22 cellular contexts compared by ENCODE assay signal in the genomic region with DNA sequence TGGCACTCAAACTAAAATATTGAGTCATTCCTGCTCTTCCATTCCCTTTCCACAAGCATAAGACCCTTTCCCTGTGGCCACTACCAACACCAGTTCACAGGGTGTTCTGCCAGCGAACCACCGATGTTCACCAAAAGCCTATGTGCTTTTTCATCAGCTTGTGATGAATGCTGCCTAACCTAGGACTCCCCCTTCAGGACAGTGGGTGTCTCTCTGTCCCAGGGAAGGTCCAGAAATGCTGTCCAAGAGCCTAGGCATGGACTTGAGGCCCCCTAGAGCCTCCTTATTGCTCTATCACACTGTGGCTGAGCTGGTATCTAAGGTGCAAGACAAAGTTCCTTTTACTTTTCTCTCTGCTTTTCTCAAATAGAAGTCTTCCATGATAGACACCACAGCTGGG.
DNase-seq lines count a peak whose midpoint lies in the region; ATAC-seq and TF ChIP-seq lines count a peak whose summit lies in the region.
"Had no signal": no experiment of that assay in that cellular context is flagged by ENCODE, and none has a peak within 500 bp of the region (broad histone marks: within the 10 kb centered on the region; RNA-seq: fewer than 3 reads in every experiment).

No MANE protein-coding gene starts in this region.

- H2AFZ ChIP-seq in DND-41 (ENCODE audit: low read depth, low read length) = no peak overlapping the region
- H2AFZ ChIP-seq in H9 (ENCODE audit: low read length) = no peak overlapping the region
- H2AFZ ChIP-seq: GM23248 had no signal

- H3K9me3 ChIP-seq in DND-41 (ENCODE audit: insufficient read depth, low read length, severe bottlenecking) (no peaks in the 10 kb centered on the region), H9 (ENCODE audit: control insufficient read depth, low read depth, low read length) (no peaks in the 10 kb centered on the region)
- H3K9me3 ChIP-seq: thyroid gland had no signal

- H4K8ac ChIP-seq in H9 (replicated peaks; ENCODE audit: insufficient read length, low read depth, low read length) = no peak overlapping the region

- H3K14ac ChIP-seq in H9 (ENCODE audit: insufficient read depth, low read length) = no peak overlapping the region

- WGBS in H9 (ENCODE audit: extremely low coverage, insufficient read length, low lambda C conversion rate) = no CpG with 5 or more reads among the region's 2 CpGs

- no peaks in the 10 kb centered on the region for H3K36me3 Mint-ChIP-seq in H9 (ENCODE audit: insufficient read depth in 1 of 3, low read depth in 3 of 3)
- H3K36me3 Mint-ChIP-seq in naive thymus-derived CD8-positive, alpha-beta T cell = no peaks in the 10 kb centered on the region
- H3K36me3 Mint-ChIP-seq: CD4-positive, alpha-beta memory T cell; naive B cell had no signal

- no peak overlapping the region for H3T11ph ChIP-seq in H9 (ENCODE audit: low read length)

- no peak overlapping the region for H3K4me2 ChIP-seq in DND-41 (ENCODE audit: insufficient read depth, low read length)
- H3K4me2 ChIP-seq in H9 (ENCODE audit: insufficient read depth, insufficient read length, low read length) = no peak overlapping the region

- POLR2A ChIA-PET in naive thymus-derived CD8-positive, alpha-beta T cell (lab: Charles Lee) = no interaction called here

- DNase-seq in DND-41 (no peak), H9 (peak; percentile 56), RKO (ENCODE audit: low spot score) (peak; percentile 15), iPS-NIHi7 (ENCODE audit: extremely low spot score) (peak; percentile 46), T-helper 9 cell (no peak), middle frontal gyrus (ENCODE audit: extremely low spot score, low spot score) (no peak)
- DNase-seq in naive thymus-derived CD8-positive, alpha-beta T cell = no peak
- DNase-seq: activated naive CD4-positive, alpha-beta T cell; activated T-cell treated with anti-CD3 and anti-CD28 coated beads, Interleukin-2, amount 50 U/mL, for 1 hour; amniotic stem cell; CD4-positive, alpha-beta memory T cell; GM23248; left cardiac atrium; mesenchymal stem cell; naive B cell; NCI-H187 treated with DMSO at 0.1 percent for 48 hours; NCI-H2227 treated with DMSO at 0.1 percent for 48 hours; T-helper 2 cell; thyroid gland had no signal

- no peak overlapping the region for H4K5ac ChIP-seq in H9 (ENCODE audit: insufficient read length, low read depth, low read length)

- H3K79me2 ChIP-seq in DND-41 (ENCODE audit: insufficient read depth, low read length) (no peaks in the 10 kb centered on the region), H9 (ENCODE audit: insufficient read depth, low read length) (no peaks in the 10 kb centered on the region)

- no peak overlapping the region for H2BK120ac ChIP-seq in H9 (ENCODE audit: low read depth, low read length, poor library complexity, severe bottlenecking)

- no peaks in the 10 kb centered on the region for H3K27me3 Mint-ChIP-seq in H9 (ENCODE audit: low read depth)
- H3K27me3 Mint-ChIP-seq in naive thymus-derived CD8-positive, alpha-beta T cell = no peaks in the 10 kb centered on the region
- H3K27me3 Mint-ChIP-seq: CD4-positive, alpha-beta memory T cell; naive B cell; stimulated activated naive CD8-positive, alpha-beta T cell treated with anti-CD3 and anti-CD28 coated beads, Interleukin-15, Interleukin-2, amounts not matched to agents 100 ng/mL and 50 ng/mL, for 24 hours had no signal

- H2BK15ac ChIP-seq in H9 (ENCODE audit: low read depth, low read length) = no peak overlapping the region

- no peaks in the 10 kb centered on the region for H3K36me3 ChIP-seq in DND-41 (ENCODE audit: insufficient read depth, low read length)
- H3K36me3 ChIP-seq: right atrium auricular region, thyroid gland had no signal

- H3K56ac ChIP-seq in H9 (ENCODE audit: insufficient read length, low read depth, low read length) = no peak overlapping the region

- no peak overlapping the region for H4K91ac ChIP-seq in H9 (ENCODE audit: insufficient read length, low read depth, low read length)

- ATAC-seq in DND-41 (ENCODE audit: insufficient read depth, low read depth) (no peak), HG03354 (IDR thresholded peaks at IDR 0.05; ENCODE audit: poor library complexity, severe bottlenecking, unreplicated experiment) (no peak)
- ATAC-seq in naive thymus-derived CD8-positive, alpha-beta T cell = no peak
- ATAC-seq: left cardiac atrium had no signal

- no peak overlapping the region for H3K27ac ChIP-seq in DND-41 (ENCODE audit: low read length)
- no peak overlapping the region for H3K27ac ChIP-seq in H9 (ENCODE audit: insufficient read length, low read depth, low read length)
- H3K27ac ChIP-seq: GM23248, right atrium auricular region, thyroid gland had no signal

- no peak overlapping the region for H3K27ac Mint-ChIP-seq in H9
- peak overlapping the region in 1 of 10 donors; percentile 21 for H3K27ac Mint-ChIP-seq in naive thymus-derived CD8-positive, alpha-beta T cell
- H3K27ac Mint-ChIP-seq: CD4-positive, alpha-beta memory T cell; naive B cell; stimulated activated naive CD8-positive, alpha-beta T cell treated with anti-CD3 and anti-CD28 coated beads, Interleukin-15, Interleukin-2, amounts not matched to agents 100 ng/mL and 50 ng/mL, for 24 hours had no signal

- H3K23ac ChIP-seq in H9 (ENCODE audit: insufficient read length, low read depth, low read length) = no peak overlapping the region

- H3K4me3 Mint-ChIP-seq in H9 = no peak overlapping the region
- H3K4me3 Mint-ChIP-seq in naive thymus-derived CD8-positive, alpha-beta T cell = no peak overlapping the region
- H3K4me3 Mint-ChIP-seq: CD4-positive, alpha-beta memory T cell; naive B cell; stimulated activated naive CD8-positive, alpha-beta T cell treated with anti-CD3 and anti-CD28 coated beads, Interleukin-15, Interleukin-2, amounts not matched to agents 100 ng/mL and 50 ng/mL, for 24 hours had no signal

- H3K27me3 ChIP-seq in DND-41 (ENCODE audit: insufficient read depth, low read length, poor library complexity) = no peaks in the 10 kb centered on the region
- H3K27me3 ChIP-seq in H9 (ENCODE audit: insufficient read depth, low read length) = no peaks in the 10 kb centered on the region
- H3K27me3 ChIP-seq: right atrium auricular region, thyroid gland had no signal

- H3K4me3 ChIP-seq in DND-41 (ENCODE audit: low read depth in 1 of 2, low read length in 2 of 2) = no peak overlapping the region
- H3K4me3 ChIP-seq: GM23248, right atrium auricular region, thyroid gland had no signal

- H3K9me3 Mint-ChIP-seq in H9 = peaks cover 3 to 6% of the 10 kb centered on the region in 2 experiments; a peak in 3 of 5 replicates
- peaks cover 0 to 10% (median 2%) of the 10 kb centered on the region in 9 donors for H3K9me3 Mint-ChIP-seq in naive thymus-derived CD8-positive, alpha-beta T cell
- H3K9me3 Mint-ChIP-seq: stimulated activated naive CD8-positive, alpha-beta T cell treated with anti-CD3 and anti-CD28 coated beads, Interleukin-15, Interleukin-2, amounts not matched to agents 100 ng/mL and 50 ng/mL, for 24 hours had no signal

- peaks cover 4 to 8% of the 10 kb centered on the region in 2 experiments for H3K4me1 Mint-ChIP-seq in H9
- H3K4me1 Mint-ChIP-seq in naive thymus-derived CD8-positive, alpha-beta T cell = no peaks in the 10 kb centered on the region
- H3K4me1 Mint-ChIP-seq: CD4-positive, alpha-beta memory T cell; naive B cell had no signal

- TF ChIP-seq CTCF in DND-41 (IDR thresholded peaks at IDR 0.05; ENCODE audit: borderline replicate concordance, extremely low read depth, low read length, poor library complexity, severe bottlenecking) (peak; percentile 3), H9 (conservative IDR thresholded peaks at IDR 0.05) (peak; percentile 69)

- no peak overlapping the region for H2BK5ac ChIP-seq in H9 (ENCODE audit: insufficient read length, low read length)

- no peak overlapping the region for H2AK5ac ChIP-seq in H9 (ENCODE audit: insufficient read length, low read length)

- no peak overlapping the region for H3K4ac ChIP-seq in H9 (ENCODE audit: low read depth, low read length)

- no peak overlapping the region for H3K18ac ChIP-seq in H9 (ENCODE audit: insufficient read length, low read depth, low read length)

- H3K79me1 ChIP-seq in H9 (ENCODE audit: insufficient read depth, low read depth, low read length, poor library complexity, severe bottlenecking) = no peaks in the 10 kb centered on the region

- H3K4me1 ChIP-seq in DND-41 (ENCODE audit: insufficient read depth, low read length) (no peaks in the 10 kb centered on the region), H9 (ENCODE audit: insufficient read depth, low read length) (no peaks in the 10 kb centered on the region)
- H3K4me1 ChIP-seq: right atrium auricular region, thyroid gland had no signal

- H3K9ac ChIP-seq in DND-41 (ENCODE audit: low read depth, low read length) = no peak overlapping the region
- H3K9ac ChIP-seq in H9 (ENCODE audit: extremely low read depth, insufficient read length, low read length) = no peak overlapping the region
- H3K9ac ChIP-seq: GM23248 had no signal

- H2BK12ac ChIP-seq in H9 (ENCODE audit: insufficient read length, low read depth, low read length) = no peak overlapping the region

- H4K20me1 ChIP-seq in DND-41 (ENCODE audit: insufficient read depth, low read length) (no peaks in the 10 kb centered on the region), H9 (ENCODE audit: control insufficient read depth, insufficient read depth, insufficient read length) (no peaks in the 10 kb centered on the region)

- H3K23me2 ChIP-seq in H9 (ENCODE audit: insufficient read length, low read depth, low read length, poor library complexity, severe bottlenecking) = no peaks in the 10 kb centered on the region

- no peak overlapping the region for H2BK20ac ChIP-seq in H9 (ENCODE audit: low read depth, low read length, poor library complexity, severe bottlenecking)

Comparison
In these comparisons a context has a peak if more than half of its experiments do, and no peak if none do; other contexts are left out.
1. DNase-seq: peak in H9 (single experiment), RKO (single experiment) and iPS-NIHi7 (single experiment); none in DND-41 (single experiment), T-helper 9 cell (single experiment), middle frontal gyrus (single experiment) and naive thymus-derived CD8-positive, alpha-beta T cell (0 of 10).